2 cellular contexts compared by ENCODE assay signal in genomic region chr21:41729701-41730368, GRCh38.
TF ChIP-seq lines count a peak whose summit lies in the region.

No MANE protein-coding gene starts in this region.

TF ChIP-seq in IMR-90, 13 proteins besides CTCF, POLR2A, EP300 and RAD21:
- TF ChIP-seq FOS (IDR thresholded peaks at IDR 0.05; ENCODE audit: low read depth, low read length) = no peak
- no peak for TF ChIP-seq CEBPB (IDR thresholded peaks at IDR 0.05; ENCODE audit: low read depth, low read length)
- TF ChIP-seq ELK1 (IDR thresholded peaks at IDR 0.05; ENCODE audit: borderline replicate concordance, low read depth, low read length) = no peak
- no peak for TF ChIP-seq MAFK (IDR thresholded peaks at IDR 0.05; ENCODE audit: low read depth, low read length)

TF ChIP-seq in HEK293T, 16 proteins besides CTCF, POLR2A, EP300 and RAD21:
- no peak for TF ChIP-seq ARNT (IDR thresholded peaks at IDR 0.05)
- no peak for TF ChIP-seq L3MBTL2 (conservative IDR thresholded peaks at IDR 0.05)
- no peak for TF ChIP-seq HDGF (IDR thresholded peaks at IDR 0.05; ENCODE audit: borderline replicate concordance)
